Comparison of ENCODE assay signal across 4 cellular contexts in genomic region chr15:42134617-42135243, GRCh38.
A peak's percentile ranks its signal among the peaks of the same experiment; 100 is the strongest.
TF ChIP-seq lines count a peak whose summit lies in the region.

No MANE protein-coding gene starts in this region.

TF ChIP-seq in A549, 52 proteins besides CTCF, POLR2A, EP300 and RAD21:
- no peak for TF ChIP-seq CHD2 (IDR thresholded peaks at IDR 0.05; ENCODE audit: low read length, partially characterized antibody)
- TF ChIP-seq USF2 (IDR thresholded peaks at IDR 0.05), result no peak
- TF ChIP-seq TFCP2L1 (CRISPR knock-in tag; IDR thresholded peaks at IDR 0.05), result no peak
- TF ChIP-seq SMC3 (IDR thresholded peaks at IDR 0.05), result no peak
- no peak for TF ChIP-seq EHMT2 (IDR thresholded peaks at IDR 0.05; ENCODE audit: low read depth)
- TF ChIP-seq E2F6 (IDR thresholded peaks at IDR 0.05; ENCODE audit: borderline replicate concordance, low read depth), result no peak
- TF ChIP-seq MYC (IDR thresholded peaks at IDR 0.05; ENCODE audit: borderline replicate concordance, low read length), result no peak
- TF ChIP-seq PHF8 (IDR thresholded peaks at IDR 0.05; ENCODE audit: borderline replicate concordance, low read depth), result no peak
- TF ChIP-seq ZC3H11A (IDR thresholded peaks at IDR 0.05), result no peak
- TF ChIP-seq CBX2 (IDR thresholded peaks at IDR 0.05; ENCODE audit: borderline replicate concordance, low read depth), result no peak
- no peak for TF ChIP-seq MAZ (IDR thresholded peaks at IDR 0.05; ENCODE audit: borderline replicate concordance, low read depth, low read length)
- TF ChIP-seq RFX5 (IDR thresholded peaks at IDR 0.05), result no peak
- TF ChIP-seq RNF2 (IDR thresholded peaks at IDR 0.05; ENCODE audit: borderline replicate concordance, low read depth), result no peak
- no peak for TF ChIP-seq FOSB (CRISPR knock-in tag; IDR thresholded peaks at IDR 0.05)
- TF ChIP-seq HOXB5 (CRISPR knock-in tag; IDR thresholded peaks at IDR 0.05), result no peak

TF ChIP-seq in IMR-90, 13 proteins besides CTCF, POLR2A, EP300 and RAD21:
- TF ChIP-seq MAFK (IDR thresholded peaks at IDR 0.05; ENCODE audit: low read depth, low read length) (no peak), CEBPB (IDR thresholded peaks at IDR 0.05; ENCODE audit: low read depth, low read length) (0 out of 2 replicates have a peak, but pooled peaks have one; percentile 4)

TF ChIP-seq in K562, 482 proteins besides CTCF, POLR2A, EP300 and RAD21:
- TF ChIP-seq ILF3 (IDR thresholded peaks at IDR 0.05; ENCODE audit: borderline replicate concordance) (no peak), NR2C1 (IDR thresholded peaks at IDR 0.05) (no peak), NR2C1 (tag; IDR thresholded peaks at IDR 0.05) (no peak), CEBPG (CRISPR knock-in tag; IDR thresholded peaks at IDR 0.05) (no peak), CEBPG (tag; conservative IDR thresholded peaks at IDR 0.05 in 1 of 2, IDR thresholded peaks at IDR 0.05 in 1 of 2) (peak; percentile 23 to 65; a peak in 2 of 4 replicates), CEBPB (tag; IDR thresholded peaks at IDR 0.05) (0 out of 2 replicates have a peak, but pooled peaks have one; percentile 8), ID3 (CRISPR knock-in tag; IDR thresholded peaks at IDR 0.05) (no peak), ID3 (tag; IDR thresholded peaks at IDR 0.05) (no peak), ATF3 (IDR thresholded peaks at IDR 0.05) (peak; percentile 72; the same call in 1 of the 2 replicates), ATF3 (CRISPR knock-in tag; conservative IDR thresholded peaks at IDR 0.05) (no peak)
TF ChIP-seq in K562: peak in this region for 3.

TF ChIP-seq in HepG2, 621 proteins besides CTCF, POLR2A, EP300 and RAD21 (continues in another document):
- TF ChIP-seq ATF7 (IDR thresholded peaks at IDR 0.05) (no peak), ATF7 (CRISPR knock-in tag; IDR thresholded peaks at IDR 0.05) (no peak), SIX1 (CRISPR knock-in tag; IDR thresholded peaks at IDR 0.05; ENCODE audit: borderline replicate concordance) (peak; percentile 75; the same call in 1 of the 2 replicates), ZNF280D (CRISPR knock-in tag; IDR thresholded peaks at IDR 0.05) (no peak), ZNF597 (CRISPR knock-in tag; IDR thresholded peaks at IDR 0.05) (no peak), SOX6 (IDR thresholded peaks at IDR 0.05) (no peak), SOX6 (CRISPR knock-in tag; IDR thresholded peaks at IDR 0.05) (peak; percentile 42; the same call in 1 of the 2 replicates), TBX3 (IDR thresholded peaks at IDR 0.05; ENCODE audit: borderline replicate concordance) (no peak), FOSL1 (CRISPR knock-in tag; IDR thresholded peaks at IDR 0.05; ENCODE audit: borderline replicate concordance) (peak; percentile 79; the same call in 1 of the 2 replicates), HOXA9 (CRISPR knock-in tag; IDR thresholded peaks at IDR 0.05; ENCODE audit: borderline replicate concordance) (no peak), ZBTB21 (CRISPR knock-in tag; IDR thresholded peaks at IDR 0.05) (no peak), MED8 (CRISPR knock-in tag; IDR thresholded peaks at IDR 0.05; ENCODE audit: insufficient replicate concordance) (no peak), GFI1 (CRISPR knock-in tag; IDR thresholded peaks at IDR 0.05; ENCODE audit: borderline replicate concordance) (0 out of 2 replicates have a peak, but pooled peaks have one; percentile 21), ATF3 (CRISPR knock-in tag; IDR thresholded peaks at IDR 0.05) (peak; percentile 64; the same call in 1 of the 2 replicates), PBX3 (CRISPR knock-in tag; IDR thresholded peaks at IDR 0.05; ENCODE audit: borderline replicate concordance) (no peak), CREB1 (IDR thresholded peaks at IDR 0.05) (no peak), CREB1 (CRISPR knock-in tag; IDR thresholded peaks at IDR 0.05) (0 out of 2 replicates have a peak, but pooled peaks have one; percentile 18), HNRNPL (IDR thresholded peaks at IDR 0.05; ENCODE audit: low read depth, low read length) (no peak), USF2 (IDR thresholded peaks at IDR 0.05; ENCODE audit: low read depth, low read length) (no peak), USF2 (CRISPR knock-in tag; IDR thresholded peaks at IDR 0.05; ENCODE audit: borderline replicate concordance) (no peak), ZNF501 (CRISPR knock-in tag; IDR thresholded peaks at IDR 0.05) (0 out of 2 replicates have a peak, but pooled peaks have one; percentile 11), MTF2 (CRISPR knock-in tag; IDR thresholded peaks at IDR 0.05; ENCODE audit: borderline replicate concordance) (no peak), ZBTB26 (CRISPR knock-in tag; IDR thresholded peaks at IDR 0.05; ENCODE audit: borderline replicate concordance) (no peak), ZNF530 (CRISPR knock-in tag; IDR thresholded peaks at IDR 0.05; ENCODE audit: low read depth) (no peak), TCF12 (IDR thresholded peaks at IDR 0.05) (no peak), TCF12 (CRISPR knock-in tag; IDR thresholded peaks at IDR 0.05) (no peak), RXRB (CRISPR knock-in tag; IDR thresholded peaks at IDR 0.05; ENCODE audit: borderline replicate concordance) (0 out of 2 replicates have a peak, but pooled peaks have one; percentile 17), HDAC6 (IDR thresholded peaks at IDR 0.05; ENCODE audit: low read depth, low read length) (no peak), ETV6 (CRISPR knock-in tag; conservative IDR thresholded peaks at IDR 0.05) (no peak), ZSCAN25 (CRISPR knock-in tag; IDR thresholded peaks at IDR 0.05) (no peak), SAP130 (CRISPR knock-in tag; IDR thresholded peaks at IDR 0.05; ENCODE audit: low read depth) (peak; percentile 37; the same call in 1 of the 2 replicates), FOXA1 (IDR thresholded peaks at IDR 0.05) (no peak), FOXA1 (CRISPR knock-in tag; IDR thresholded peaks at IDR 0.05) (no peak), ZNF646 (CRISPR knock-in tag; IDR thresholded peaks at IDR 0.05) (no peak), TCF7 (IDR thresholded peaks at IDR 0.05; ENCODE audit: low read depth) (peak; percentile 53; the same call in 1 of the 2 replicates), SP140L (CRISPR knock-in tag; IDR thresholded peaks at IDR 0.05; ENCODE audit: borderline replicate concordance) (no peak), JARID2 (CRISPR knock-in tag; IDR thresholded peaks at IDR 0.05; ENCODE audit: insufficient replicate concordance) (no peak), MYPOP (CRISPR knock-in tag; IDR thresholded peaks at IDR 0.05) (0 out of 2 replicates have a peak, but pooled peaks have one; percentile 30)
